ENCODE assay signal across 34 cellular contexts in genomic region chr12:130706885-130707570, GRCh38. TPM values are rescaled to one million over a fixed set of nuclear protein-coding genes. Genes with fewer than 3 reads are reported as not detected.
"Had no signal": no experiment of that assay in that cellular context is flagged by ENCODE, and none has a peak within 500 bp of the region (broad histone marks: within the 10 kb centered on the region; RNA-seq: fewer than 3 reads in every experiment).

No MANE protein-coding gene starts in this region.

- H3K36me3 ChIP-seq: adrenal gland, left lung, lower lobe of right lung, neutrophil, right atrium auricular region, suprapubic skin, tibial nerve had no signal

- H3K27ac Mint-ChIP-seq: activated CD8-positive, alpha-beta memory T cell treated with anti-CD3 and anti-CD28 coated beads, Interleukin-2, amount 10 ng/mL, durations not matched to agents 7 days and 5 days; activated CD8-positive, alpha-beta T cell treated with anti-CD3 and anti-CD28 coated beads for 36 hours; activated naive CD4-positive, alpha-beta T cell treated with anti-CD3 and anti-CD28 coated beads, Interleukin-2, amount 50 U/mL, for 72 hours; activated T-cell treated with anti-CD3 and anti-CD28 coated beads, Interleukin-2, amount 50 U/mL, for 72 hours; natural killer cell; stimulated activated naive B cell treated with anti-CD40 and anti-IgM and Interleukin-4, amounts not matched to agents 10 μg/mL and 1 μg/mL and 100 μg/mL, for 72 hours; T-helper 1 cell treated with Interleukin-12 subunit alpha and Interleukin-12 subunit beta and Interleukin-4 antibody, amounts not matched to agents 30 μg/mL and 1 μg/mL, for 36 hours; WTC11 had no signal

- H3K27ac ChIP-seq: adrenal gland, body of pancreas, left lung, lower lobe of right lung, neutrophil, parathyroid adenoma, right atrium auricular region, suprapubic skin, tibial nerve had no signal

- H2AFZ ChIP-seq: parathyroid adenoma had no signal

- H3K4me1 ChIP-seq: adrenal gland, body of pancreas, left lung, lower lobe of right lung, parathyroid adenoma, right atrium auricular region, tibial nerve had no signal

- H3K36me3 Mint-ChIP-seq: activated CD8-positive, alpha-beta memory T cell treated with anti-CD3 and anti-CD28 coated beads, Interleukin-2, amount 10 ng/mL, durations not matched to agents 7 days and 5 days; activated naive CD4-positive, alpha-beta T cell treated with anti-CD3 and anti-CD28 coated beads, Interleukin-2, amount 50 U/mL, for 72 hours; natural killer cell; stimulated activated naive B cell treated with anti-CD40 and anti-IgM and Interleukin-4, amounts not matched to agents 10 μg/mL and 1 μg/mL and 100 μg/mL, for 72 hours; WTC11 had no signal

- H3K4me3 ChIP-seq: adrenal gland, body of pancreas, left lung, lower lobe of right lung, right atrium auricular region, smooth muscle cell, suprapubic skin, tibial nerve had no signal

- H3K9me3 Mint-ChIP-seq: activated CD8-positive, alpha-beta T cell treated with anti-CD3 and anti-CD28 coated beads for 36 hours; activated naive CD4-positive, alpha-beta T cell treated with anti-CD3 and anti-CD28 coated beads, Interleukin-2, amount 50 U/mL, for 72 hours; activated T-cell treated with anti-CD3 and anti-CD28 coated beads, Interleukin-2, amount 50 U/mL, for 72 hours; natural killer cell; T-helper 1 cell treated with Interleukin-12 subunit alpha and Interleukin-12 subunit beta and Interleukin-4 antibody, amounts not matched to agents 30 μg/mL and 1 μg/mL, for 36 hours; WTC11 had no signal

- DNase-seq: activated CD4-positive, alpha-beta T cell treated with anti-CD3 and anti-CD28 coated beads, Interleukin-2, amount 50 U/mL, for 1 hour; activated CD8-positive, alpha-beta memory T cell treated with anti-CD3 and anti-CD28 coated beads, Interleukin-2, amount 10 ng/mL, durations not matched to agents 7 days and 5 days; activated CD8-positive, alpha-beta T cell treated with anti-CD3 and anti-CD28 coated beads for 36 hours; activated naive CD4-positive, alpha-beta T cell; activated T-cell treated with anti-CD3 and anti-CD28 coated beads for 4 hours; activated T-cell treated with anti-CD3 and anti-CD28 coated beads, Interleukin-2, amount 50 U/mL, for 72 hours; aorta; body of pancreas; cerebellar nuclear complex; cortex of kidney; foreskin fibroblast; left lung; mesenchymal stem cell; natural killer cell; stimulated activated CD4-positive, alpha-beta T cell treated with anti-CD3 and anti-CD28 coated beads, Interleukin-1b, Interleukin-23, amount 100 ng/mL, for 48 hours; stimulated activated CD4-positive, alpha-beta T cell treated with anti-CD3 and anti-CD28 coated beads, Interleukin-4, amount 100 ng/mL, for 4 hours; stimulated activated naive B cell treated with anti-CD40 and anti-IgM and Interleukin-4, amounts not matched to agents 10 μg/mL and 1 μg/mL and 100 μg/mL, for 72 hours; SW 1271; T-helper 9 cell had no signal

- H3K4me1 Mint-ChIP-seq: activated CD8-positive, alpha-beta memory T cell treated with anti-CD3 and anti-CD28 coated beads, Interleukin-2, amount 10 ng/mL, durations not matched to agents 7 days and 5 days; natural killer cell; stimulated activated naive B cell treated with anti-CD40 and anti-IgM and Interleukin-4, amounts not matched to agents 10 μg/mL and 1 μg/mL and 100 μg/mL, for 72 hours had no signal

- H3K9me3 ChIP-seq: adrenal gland, body of pancreas, left lung, lower lobe of right lung, neutrophil, right atrium auricular region, suprapubic skin, tibial nerve had no signal

- H3K4me2 ChIP-seq: smooth muscle cell had no signal

- H3K4me3 Mint-ChIP-seq: activated CD8-positive, alpha-beta memory T cell treated with anti-CD3 and anti-CD28 coated beads, Interleukin-2, amount 10 ng/mL, durations not matched to agents 7 days and 5 days; activated CD8-positive, alpha-beta T cell treated with anti-CD3 and anti-CD28 coated beads for 36 hours; activated T-cell treated with anti-CD3 and anti-CD28 coated beads, Interleukin-2, amount 50 U/mL, for 72 hours; natural killer cell; stimulated activated naive B cell treated with anti-CD40 and anti-IgM and Interleukin-4, amounts not matched to agents 10 μg/mL and 1 μg/mL and 100 μg/mL, for 72 hours; T-helper 1 cell treated with Interleukin-12 subunit alpha and Interleukin-12 subunit beta and Interleukin-4 antibody, amounts not matched to agents 30 μg/mL and 1 μg/mL, for 36 hours; WTC11 had no signal

- H3K27me3 ChIP-seq: adrenal gland, body of pancreas, right atrium auricular region had no signal

- ATAC-seq: activated CD8-positive, alpha-beta memory T cell treated with anti-CD3 and anti-CD28 coated beads, Interleukin-2, amount 10 ng/mL, durations not matched to agents 7 days and 5 days; activated CD8-positive, alpha-beta T cell treated with anti-CD3 and anti-CD28 coated beads for 36 hours; activated naive CD4-positive, alpha-beta T cell treated with anti-CD3 and anti-CD28 coated beads, Interleukin-2, amount 50 U/mL, for 72 hours; activated T-cell treated with anti-CD3 and anti-CD28 coated beads, Interleukin-2, amount 50 U/mL, for 72 hours; body of pancreas; esophagus mucosa; left lung; lower lobe of right lung; natural killer cell; stimulated activated naive B cell treated with anti-CD40 and anti-IgM and Interleukin-4, amounts not matched to agents 10 μg/mL and 1 μg/mL and 100 μg/mL, for 72 hours; WTC11 had no signal

RNA-seq across cellular contexts. Expression of gene RIMBP2, which starts 9.1 kb away (rescaled TPM):
- total RNA-seq: activated CD8-positive, alpha-beta memory T cell treated with anti-CD3 and anti-CD28 coated beads, Interleukin-2, amount 10 ng/mL, durations not matched to agents 7 days and 5 days; activated CD8-positive, alpha-beta T cell treated with anti-CD3 and anti-CD28 coated beads for 36 hours; activated naive CD4-positive, alpha-beta T cell treated with anti-CD3 and anti-CD28 coated beads, Interleukin-2, amount 50 U/mL, for 72 hours; glomerular endothelial cell; mononuclear cell; natural killer cell; pulmonary artery endothelial cell had no signal
- polyA plus RNA-seq: aorta, smooth muscle cell had no signal
